In the genomic region with DNA sequence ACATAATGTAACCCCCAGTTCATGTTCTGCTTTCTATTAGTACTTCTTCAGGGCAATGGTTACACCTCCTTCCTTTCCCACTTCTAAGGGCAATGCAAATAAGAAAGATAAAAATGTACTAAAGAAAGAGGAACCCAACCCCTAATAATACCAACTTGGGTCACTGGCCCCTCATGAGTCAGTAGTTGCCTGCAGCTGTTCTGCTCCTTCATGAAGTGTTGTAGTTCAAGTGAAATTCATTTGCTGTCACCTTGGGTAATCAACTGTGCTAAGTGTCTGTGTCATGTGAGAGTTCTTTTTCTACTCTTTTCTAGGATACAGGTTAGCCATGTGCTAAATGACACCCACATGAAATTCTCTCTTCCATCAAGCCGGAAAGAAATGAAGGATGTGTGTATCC, we compare ENCODE assay signal across 9 cellular contexts.
DNase-seq lines count a peak whose midpoint lies in the region; ATAC-seq and TF ChIP-seq lines count a peak whose summit lies in the region.
"Had no signal": no experiment of that assay in that cellular context is flagged by ENCODE, and none has a peak within 500 bp of the region (broad histone marks: within the 10 kb centered on the region; RNA-seq: fewer than 3 reads in every experiment).

No MANE protein-coding gene starts in this region.

- no peak for TF ChIP-seq CTCF in lung (IDR thresholded peaks at IDR 0.05; ENCODE audit: control extremely low read depth, extremely low read depth)
- TF ChIP-seq CTCF in suprapubic skin (IDR thresholded peaks at IDR 0.05): no peak

- H3K27ac ChIP-seq in lung (ENCODE audit: low read depth in 1 of 2, low read length in 1 of 2) (no peak overlapping the region), right cardiac atrium (ENCODE audit: low read length) (no peak overlapping the region), suprapubic skin (no peak overlapping the region)

- intact Hi-C loops in right cardiac atrium (cut with DNase I): no loop called here

- no peak for TF ChIP-seq POLR2A in suprapubic skin (IDR thresholded peaks at IDR 0.05)

- H3K4me1 ChIP-seq in lung (ENCODE audit: control insufficient read depth in 2 of 2, insufficient read depth in 2 of 2, low read length in 2 of 2) (no peaks in the 10 kb centered on the region), right cardiac atrium (ENCODE audit: control insufficient read depth, insufficient read depth, low read length) (no peaks in the 10 kb centered on the region), suprapubic skin (no peaks in the 10 kb centered on the region)

- WGBS in lung, 2 donors: 83 to 97% methylated on average over 1 of the region's 1 CpG
- WGBS in right cardiac atrium: 88% methylated on average over 1 of the region's 1 CpG
- WGBS in suprapubic skin: 92% methylated on average over 1 of the region's 1 CpG

- H3K36me3 ChIP-seq in lung (ENCODE audit: control insufficient read depth in 2 of 2, insufficient read depth in 2 of 2, low read length in 2 of 2) (no peaks in the 10 kb centered on the region), suprapubic skin (no peaks in the 10 kb centered on the region)

- H3K9me3 ChIP-seq in lung (ENCODE audit: control insufficient read depth in 2 of 2, insufficient read depth in 1 of 2, low read length in 1 of 2) (peaks cover 0 to 2% of the 10 kb centered on the region in 2 donors), right cardiac atrium (ENCODE audit: control insufficient read depth, low read length) (no peaks in the 10 kb centered on the region), suprapubic skin (no peaks in the 10 kb centered on the region)

- DNase-seq in lung (ENCODE audit: low spot score) (no peak), glomerular visceral epithelial cell (ENCODE audit: extremely low spot score) (no peak), right cardiac atrium (no peak), suprapubic skin (ENCODE audit: low spot score in 2 of 2) (no peak)
- DNase-seq in activated CD4-positive, alpha-beta T cell treated with anti-CD3 and anti-CD28 coated beads, Interleukin-2, amount 50 U/mL, for 4 hours: no peak
- DNase-seq: NCI-H1694 had no signal

- no peak for TF ChIP-seq EP300 in suprapubic skin (IDR thresholded peaks at IDR 0.05)

- no peak overlapping the region for H3K4me3 ChIP-seq in lung
- H3K4me3 ChIP-seq in right cardiac atrium (ENCODE audit: low read length): no peak overlapping the region
- no peak overlapping the region for H3K4me3 ChIP-seq in suprapubic skin

- ATAC-seq in GM18520 (IDR thresholded peaks at IDR 0.05; ENCODE audit: unreplicated experiment) (peak; percentile 83), GM21825 (IDR thresholded peaks at IDR 0.05; ENCODE audit: unreplicated experiment) (peak; percentile 88), HG03571 (IDR thresholded peaks at IDR 0.05; ENCODE audit: unreplicated experiment) (peak; percentile 75), lung (ENCODE audit: insufficient read depth, low FRiP score) (peak; percentile 34), right cardiac atrium (no peak)

- no peaks in the 10 kb centered on the region for H3K27me3 ChIP-seq in lung (ENCODE audit: control insufficient read depth, insufficient read depth)
- H3K27me3 ChIP-seq in right cardiac atrium (ENCODE audit: control insufficient read depth, insufficient read depth): no peaks in the 10 kb centered on the region
- H3K27me3 ChIP-seq in suprapubic skin: no peaks in the 10 kb centered on the region

Comparison
In these comparisons a context has a peak if more than half of its experiments do, and no peak if none do; other contexts are left out.
1. ATAC-seq: peak in GM18520 (single experiment), GM21825 (single experiment), HG03571 (single experiment) and lung (single experiment); none in right cardiac atrium (0 of 2).